Comparison of ENCODE assay signal across 10 cellular contexts in the genomic region with DNA sequence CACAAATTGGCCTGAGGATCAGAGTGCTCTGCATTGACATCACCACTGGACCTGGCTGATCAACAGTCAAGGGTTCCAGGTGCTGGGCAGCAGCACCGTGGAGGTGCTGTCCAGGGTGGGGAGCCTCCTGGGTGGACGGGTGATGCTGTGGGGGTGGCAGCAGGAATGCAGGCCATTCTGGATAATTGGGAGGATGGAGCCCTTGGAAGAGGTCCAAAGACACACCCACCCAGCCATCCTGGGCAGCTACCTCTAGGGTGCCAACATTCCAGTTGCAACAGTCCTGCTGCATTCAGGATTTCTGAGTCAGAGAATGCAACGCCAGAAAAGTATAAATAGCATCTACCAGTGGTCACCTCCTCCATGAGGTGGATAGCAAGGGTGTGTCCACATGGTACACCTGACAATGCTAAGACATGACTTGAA. TPM values are rescaled to one million over a fixed set of nuclear protein-coding genes. Genes with fewer than 3 reads are reported as not detected.
DNase-seq lines count a peak whose midpoint lies in the region; ATAC-seq, FAIRE-seq and TF ChIP-seq lines count a peak whose summit lies in the region.
"Had no signal": no experiment of that assay in that cellular context is flagged by ENCODE, and none has a peak within 500 bp of the region (broad histone marks: within the 10 kb centered on the region; RNA-seq: fewer than 3 reads in every experiment).

No MANE protein-coding gene starts in this region.

- H3K36me3 ChIP-seq in OCI-LY7 (ENCODE audit: insufficient read depth, low read length): peaks cover 48% of the 10 kb centered on the region
- no peaks in the 10 kb centered on the region for H3K36me3 ChIP-seq in small intestine (ENCODE audit: control insufficient read depth in 2 of 2, insufficient read depth in 2 of 2, low read length in 2 of 2)

- POLR2A ChIA-PET in OCI-LY7 (lab: Charles Lee): interaction anchor here (0.9 to 2.5 kb wide), 9 partner anchors 8 to 30 kb away, joined by 3 to 15 read pairs (median 6); a partner anchor contains a TSS

- peak overlapping the region; percentile 91 for H3K4me2 ChIP-seq in OCI-LY7 (ENCODE audit: low read length)

- no peaks in the 10 kb centered on the region for H3K9me2 ChIP-seq in OCI-LY7 (ENCODE audit: insufficient read depth, low read length)

- intact Hi-C loops in OCI-LY7 (cut with micrococcal nuclease; ENCODE audit: unreplicated experiment): loop anchor here (1.0 to 10.0 kb wide), 3 partner anchors 20 to 748 kb away; a partner anchor contains a TSS

- H3K27ac ChIP-seq in OCI-LY7 (ENCODE audit: low read depth, low read length, poor library complexity, severe bottlenecking) (peak overlapping the region; percentile 98), epithelial cell of prostate (peak overlapping the region; percentile 71), small intestine (ENCODE audit: low read depth in 1 of 2, low read length in 1 of 2) (peak overlapping the region; percentile 57 to 85)
- H3K27ac ChIP-seq: testis had no signal

- peak overlapping the region; percentile 47 for H3K4me3 ChIP-seq in GM12865 (ENCODE audit: low read depth, low read length)
- H3K4me3 ChIP-seq in OCI-LY7 (ENCODE audit: low read depth, low read length, poor library complexity, severe bottlenecking): peak overlapping the region; percentile 92
- peak overlapping the region; percentile 43 to 51 for H3K4me3 ChIP-seq in small intestine (ENCODE audit: low read depth in 1 of 2, low read length in 2 of 2)
- H3K4me3 ChIP-seq: testis had no signal

- ATAC-seq in GM21515 (IDR thresholded peaks at IDR 0.05; ENCODE audit: unreplicated experiment): no peak

- peaks cover 55% of the 10 kb centered on the region for H3K79me2 ChIP-seq in OCI-LY7 (ENCODE audit: insufficient read depth, low read depth, low read length)

- CTCF ChIA-PET in OCI-LY7 (lab: Charles Lee; ENCODE audit: unreplicated experiment): interaction anchor here (1.2 to 2.6 kb wide), 3 partner anchors 11 to 30 kb away, joined by 3 to 10 read pairs (median 3); no protein-coding TSS in a partner anchor

- no peak overlapping the region for H2AFZ ChIP-seq in OCI-LY7 (ENCODE audit: low read length)

- H3K27me3 ChIP-seq in small intestine (ENCODE audit: control insufficient read depth in 2 of 2, insufficient read depth in 2 of 2, low read length in 2 of 2): no peaks in the 10 kb centered on the region
- H3K27me3 ChIP-seq: testis had no signal

- DNase-seq in GM12865 (ENCODE audit: low read depth) (no peak), OCI-LY7 (ENCODE audit: low spot score) (no peak), epithelial cell of prostate (ENCODE audit: low read depth, low spot score) (peak; percentile 87), small intestine (no peak), GM10266 (ENCODE audit: extremely low spot score) (no peak), NCI-H1694 treated with DMSO at 0.1 percent for 48 hours (lab: John Stamatoyannopoulos, UW) (no peak), globus pallidus (ENCODE audit: low spot score) (no peak)
- DNase-seq: NCI-H446 treated with DMSO at 0.1 percent for 48 hours had no signal

- H3K9me3 ChIP-seq in OCI-LY7 (ENCODE audit: low read length) (no peaks in the 10 kb centered on the region), small intestine (ENCODE audit: control insufficient read depth, low read depth) (no peaks in the 10 kb centered on the region)
- H3K9me3 ChIP-seq: testis had no signal

- H3K4me1 ChIP-seq in OCI-LY7 (ENCODE audit: insufficient read depth, low read length, poor library complexity, severe bottlenecking) (peaks cover 73% of the 10 kb centered on the region), small intestine (ENCODE audit: control insufficient read depth in 2 of 2, insufficient read depth in 1 of 2, low read depth in 1 of 2, low read length in 1 of 2) (no peaks in the 10 kb centered on the region)
- H3K4me1 ChIP-seq: testis had no signal

- no peak for TF ChIP-seq CTCF in GM12865 (IDR thresholded peaks at IDR 0.05; ENCODE audit: insufficient read depth, low read depth, low read length, missing control alignments)
- no peak for TF ChIP-seq CTCF in OCI-LY7 (conservative IDR thresholded peaks at IDR 0.05; ENCODE audit: low read length)
- TF ChIP-seq CTCF in GM10266 (IDR thresholded peaks at IDR 0.05; ENCODE audit: control insufficient read depth, insufficient read depth, low read depth, missing control alignments): no peak

- no TSS peak for BruUV-seq in OCI-LY7 (replicated peaks; lab: Mats Ljungman, UMichigan)

- WGBS in small intestine, 3 donors: 53 to 68% (median 65%) methylated on average over 3 of the region's 3 CpGs

- FAIRE-seq in small intestine (lab: Jason Lieb, UNC): no peak

- H4K20me1 ChIP-seq in OCI-LY7 (ENCODE audit: insufficient read depth, low read length): peaks cover 15% of the 10 kb centered on the region; the same call in 1 of the 2 replicates

RNA-seq across cellular contexts. Expression of a gene that starts 26.8 kb away (rescaled TPM):
- total RNA-seq in OCI-LY7 (2014; rRNA removed; shearing (Covaris generic)): 12.4 and 20.3 TPM in 2 replicates
- total RNA-seq in OCI-LY7 (2022): 6.5 and 8.3 TPM in 2 replicates
- polyA plus RNA-seq in small intestine: 10 to 100 TPM in 2 of 3 donors, 1 to 10 TPM in 1; 7.8 to 21.5 (median 12.1) TPM
